ENCODE assay signal across 1 cellular context in the genomic region with DNA sequence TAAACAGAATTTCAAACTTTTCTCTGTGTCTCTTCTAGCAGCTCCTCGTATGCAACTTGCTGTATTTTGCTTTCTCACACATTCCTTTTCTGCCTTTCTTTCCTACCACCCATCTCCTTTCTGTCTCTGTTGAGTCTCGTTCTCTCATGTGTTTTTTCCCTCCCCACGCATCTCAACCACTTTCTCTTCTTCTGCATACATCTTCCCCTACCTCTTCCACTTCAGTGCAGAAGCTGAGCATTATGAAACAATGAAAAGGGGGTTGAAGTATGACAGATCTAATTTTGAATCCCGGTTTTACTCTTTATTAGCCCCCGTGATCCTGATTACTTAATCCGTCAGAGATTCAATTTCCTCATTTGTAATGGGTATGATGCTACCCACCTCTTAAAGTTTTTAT.
TF ChIP-seq lines count a peak whose summit lies in the region.

No MANE protein-coding gene starts in this region.

TF ChIP-seq in HEK293, 187 proteins besides CTCF, POLR2A, EP300 and RAD21 (continued from another document):
- no peak for TF ChIP-seq ZNF211 (tag by site-specific recombination; IDR thresholded peaks at IDR 0.05; ENCODE audit: low read depth)
- TF ChIP-seq, protein P1, sequence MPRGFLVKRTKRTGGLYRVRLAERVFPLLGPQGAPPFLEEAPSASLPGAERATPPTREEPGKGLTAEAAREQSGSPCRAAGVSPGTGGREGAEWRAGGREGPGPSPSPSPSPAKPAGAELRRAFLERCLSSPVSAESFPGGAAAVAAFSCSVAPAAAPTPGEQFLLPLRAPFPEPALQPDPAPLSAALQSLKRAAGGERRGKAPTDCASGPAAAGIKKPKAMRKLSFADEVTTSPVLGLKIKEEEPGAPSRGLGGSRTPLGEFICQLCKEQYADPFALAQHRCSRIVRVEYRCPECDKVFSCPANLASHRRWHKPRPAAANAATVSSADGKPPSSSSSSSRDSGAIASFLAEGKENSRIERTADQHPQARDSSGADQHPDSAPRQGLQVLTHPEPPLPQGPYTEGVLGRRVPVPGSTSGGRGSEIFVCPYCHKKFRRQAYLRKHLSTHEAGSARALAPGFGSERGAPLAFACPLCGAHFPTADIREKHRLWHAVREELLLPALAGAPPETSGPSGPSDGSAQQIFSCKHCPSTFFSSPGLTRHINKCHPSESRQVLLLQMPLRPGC (tag by site-specific recombination; IDR thresholded peaks at IDR 0.05): no peak
- no peak for TF ChIP-seq YY2 (tag by site-specific recombination; IDR thresholded peaks at IDR 0.05)
- TF ChIP-seq, protein P2, sequence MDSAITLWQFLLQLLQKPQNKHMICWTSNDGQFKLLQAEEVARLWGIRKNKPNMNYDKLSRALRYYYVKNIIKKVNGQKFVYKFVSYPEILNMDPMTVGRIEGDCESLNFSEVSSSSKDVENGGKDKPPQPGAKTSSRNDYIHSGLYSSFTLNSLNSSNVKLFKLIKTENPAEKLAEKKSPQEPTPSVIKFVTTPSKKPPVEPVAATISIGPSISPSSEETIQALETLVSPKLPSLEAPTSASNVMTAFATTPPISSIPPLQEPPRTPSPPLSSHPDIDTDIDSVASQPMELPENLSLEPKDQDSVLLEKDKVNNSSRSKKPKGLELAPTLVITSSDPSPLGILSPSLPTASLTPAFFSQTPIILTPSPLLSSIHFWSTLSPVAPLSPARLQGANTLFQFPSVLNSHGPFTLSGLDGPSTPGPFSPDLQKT (IDR thresholded peaks at IDR 0.05; ENCODE audit: borderline replicate concordance, low read depth, low read length): no peak
- no peak for TF ChIP-seq SALL2 (tag by site-specific recombination; IDR thresholded peaks at IDR 0.05; ENCODE audit: borderline replicate concordance)
- no peak for TF ChIP-seq GLI2 (tag by site-specific recombination; IDR thresholded peaks at IDR 0.05; ENCODE audit: borderline replicate concordance, low read depth)
- no peak for TF ChIP-seq ZNF701 (tag by site-specific recombination; IDR thresholded peaks at IDR 0.05)
- TF ChIP-seq PRDM1 (tag by site-specific recombination; IDR thresholded peaks at IDR 0.05): peak; percentile 92
- no peak for TF ChIP-seq ZNF221 (tag by site-specific recombination; IDR thresholded peaks at IDR 0.05; ENCODE audit: borderline replicate concordance)
- no peak for TF ChIP-seq ZNF16 (tag by site-specific recombination; IDR thresholded peaks at IDR 0.05; ENCODE audit: low read depth)
- TF ChIP-seq ZNF777 (tag by site-specific recombination; IDR thresholded peaks at IDR 0.05; ENCODE audit: borderline replicate concordance): no peak
- no peak for TF ChIP-seq ZNF174 (tag by site-specific recombination; IDR thresholded peaks at IDR 0.05)
- TF ChIP-seq REPIN1 (tag by site-specific recombination; IDR thresholded peaks at IDR 0.05; ENCODE audit: low read depth): no peak
- TF ChIP-seq, protein P3, sequence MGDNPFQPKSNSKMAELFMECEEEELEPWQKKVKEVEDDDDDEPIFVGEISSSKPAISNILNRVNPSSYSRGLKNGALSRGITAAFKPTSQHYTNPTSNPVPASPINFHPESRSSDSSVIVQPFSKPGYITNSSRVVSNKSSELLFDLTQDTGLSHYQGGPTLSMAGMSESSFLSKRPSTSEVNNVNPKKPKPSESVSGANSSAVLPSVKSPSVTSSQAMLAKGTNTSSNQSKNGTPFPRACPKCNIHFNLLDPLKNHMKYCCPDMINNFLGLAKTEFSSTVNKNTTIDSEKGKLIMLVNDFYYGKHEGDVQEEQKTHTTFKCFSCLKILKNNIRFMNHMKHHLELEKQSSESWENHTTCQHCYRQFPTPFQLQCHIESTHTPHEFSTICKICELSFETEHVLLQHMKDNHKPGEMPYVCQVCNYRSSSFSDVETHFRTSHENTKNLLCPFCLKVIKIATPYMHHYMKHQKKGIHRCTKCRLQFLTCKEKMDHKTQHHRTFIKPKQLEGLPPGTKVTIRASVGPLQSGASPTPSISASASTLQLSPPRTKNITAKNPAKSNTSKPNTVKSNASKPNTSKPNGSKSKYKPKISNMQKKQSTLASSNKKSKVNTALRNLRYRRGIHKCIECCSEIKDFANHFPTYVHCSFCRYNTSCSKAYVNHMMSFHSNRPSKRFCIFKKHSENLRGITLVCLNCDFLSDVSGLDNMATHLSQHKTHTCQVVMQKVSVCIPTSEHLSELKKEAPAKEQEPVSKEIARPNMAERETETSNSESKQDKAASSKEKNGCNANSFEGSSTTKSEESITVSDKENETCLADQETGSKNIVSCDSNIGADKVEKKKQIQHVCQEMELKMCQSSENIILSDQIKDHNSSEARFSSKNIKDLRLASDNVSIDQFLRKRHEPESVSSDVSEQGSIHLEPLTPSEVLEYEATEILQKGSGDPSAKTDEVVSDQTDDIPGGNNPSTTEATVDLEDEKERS (tag by site-specific recombination; IDR thresholded peaks at IDR 0.05): no peak
- no peak for TF ChIP-seq ZNF10 (tag by site-specific recombination; IDR thresholded peaks at IDR 0.05)
- TF ChIP-seq ZNF324 (tag by site-specific recombination; IDR thresholded peaks at IDR 0.05): no peak
- no peak for TF ChIP-seq ZFP41 (tag by site-specific recombination; IDR thresholded peaks at IDR 0.05; ENCODE audit: borderline replicate concordance)
- TF ChIP-seq SETDB1 (IDR thresholded peaks at IDR 0.05; ENCODE audit: insufficient read length, low read length): no peak
- peak; percentile 39; the same call in 1 of the 2 replicates for TF ChIP-seq ZBTB20 (tag by site-specific recombination; IDR thresholded peaks at IDR 0.05)
- no peak for TF ChIP-seq OVOL3 (tag by site-specific recombination; IDR thresholded peaks at IDR 0.05)
- TF ChIP-seq ZNF366 (tag by site-specific recombination; conservative IDR thresholded peaks at IDR 0.05): peak; percentile 43; the same call in 1 of the 2 replicates
- no peak for TF ChIP-seq ZNF549 (tag by site-specific recombination; IDR thresholded peaks at IDR 0.05)
- no peak for TF ChIP-seq ZNF530 (tag by site-specific recombination; IDR thresholded peaks at IDR 0.05; ENCODE audit: low read depth)
TF ChIP-seq in HEK293: peak in this region for 5.
